In genomic region chr5:80078921-80079320, GRCh38 we compare ENCODE assay signal across 26 cellular contexts.
"Had no signal": no experiment of that assay in that cellular context is flagged by ENCODE, and none has a peak within 500 bp of the region (broad histone marks: within the 10 kb centered on the region; RNA-seq: fewer than 3 reads in every experiment).

No MANE protein-coding gene starts in this region.

- DNase-seq: activated CD4-positive, alpha-beta T cell treated with anti-CD3 and anti-CD28 coated beads for 1 hour; activated CD4-positive, alpha-beta T cell treated with anti-CD3 and anti-CD28 coated beads for 4 hours; activated CD4-positive, alpha-beta T cell treated with anti-CD3 and anti-CD28 coated beads, Interleukin-2, amount 10 ng/mL, durations not matched to agents 7 days and 5 days; activated CD4-positive, alpha-beta T cell treated with anti-CD3 and anti-CD28 coated beads, Interleukin-2, amount 50 U/mL, for 4 hours; activated CD4-positive, CD25-positive, alpha-beta regulatory T cell; activated CD8-positive, alpha-beta memory T cell treated with anti-CD3 and anti-CD28 coated beads, Interleukin-2, amount 10 ng/mL, durations not matched to agents 7 days and 5 days; activated CD8-positive, alpha-beta memory T cell treated with anti-CD3 and anti-CD28 coated beads, Interleukin-2, amount 50 U/mL, for 48 hours; activated CD8-positive, alpha-beta T cell treated with anti-CD3 and anti-CD28 coated beads for 36 hours; activated effector memory CD4-positive, alpha-beta T cell treated with Interleukin-2 at 50 U/mL for 16 hours; activated gamma-delta T cell treated with Interleukin-2 at 50 U/mL for 16 hours; activated naive CD4-positive, alpha-beta T cell treated with anti-CD3 and anti-CD28 coated beads, Interleukin-2, amount 50 U/mL, for 16 hours; activated naive CD4-positive, alpha-beta T cell treated with Interleukin-2 at 50 U/mL for 16 hours; activated T-cell treated with anti-CD3 and anti-CD28 coated beads, Interleukin-2, amount 50 U/mL, for 4 hours; amniotic stem cell; anterior cingulate cortex; brain microvascular endothelial cell; dorsolateral prefrontal cortex; effector memory CD4-positive, alpha-beta T cell; endodermal cell; foreskin keratinocyte; gastrocnemius medialis; glutamatergic neuron; heart left ventricle; SW 1271; T-cell; T-helper 9 cell had no signal
